8 cellular contexts compared by ENCODE assay signal in the genomic region with DNA sequence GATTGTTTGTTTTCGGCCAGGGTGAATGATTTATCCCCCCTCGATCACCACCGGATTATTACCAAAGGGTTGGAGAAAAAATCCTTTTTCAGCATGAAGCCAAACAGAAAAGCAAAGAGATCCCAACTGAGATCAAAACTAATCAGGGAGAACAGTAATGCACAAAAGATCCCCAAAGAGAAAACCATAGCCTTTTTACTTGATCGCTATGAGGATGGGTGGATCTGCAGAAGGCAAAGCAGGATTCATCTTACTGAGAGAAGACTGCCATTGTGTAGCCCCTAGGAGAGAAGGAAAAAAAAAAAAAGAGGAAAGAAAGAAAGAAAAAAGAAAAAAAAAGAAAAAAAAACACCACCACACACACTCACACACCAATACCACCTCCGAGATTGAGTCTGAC. TPM values are rescaled to one million over a fixed set of nuclear protein-coding genes. Genes with fewer than 3 reads are reported as not detected.
DNase-seq lines count a peak whose midpoint lies in the region; ATAC-seq, FAIRE-seq and TF ChIP-seq lines count a peak whose summit lies in the region.

A gene (minus strand): TSS at position 294 of the 400 bp plus-strand sequence.

- peak within 1 kb of the TSS; percentile 75 for H3K4me3 Mint-ChIP-seq in GM23338
- peak within 1 kb of the TSS; percentile 69 for H3K4me3 Mint-ChIP-seq in activated T-helper 1 cell treated with anti-CD3 and anti-CD28 coated beads, Interleukin-12 subunit alpha, Interleukin-12 subunit beta, Interleukin-2, Interleukin-4 antibody, amounts not matched to agents 30 ng/mL and 10 ng/mL and 1 ng/mL, durations not matched to agents 14 hours and 24 hours and 36 hours

- H3K27ac ChIP-seq in GM23338 (ENCODE audit: low read depth): no peak within 1 kb of the TSS
- peak within 1 kb of the TSS; percentile 75 to 77 for H3K27ac ChIP-seq in right atrium auricular region
- no peak within 1 kb of the TSS for H3K27ac ChIP-seq in small intestine (ENCODE audit: low read depth in 1 of 2, low read length in 1 of 2)

- H3K36me3 ChIP-seq in GM23338 (ENCODE audit: insufficient read depth) (no peaks in the 10 kb centered on the region), right atrium auricular region (no peaks in the 10 kb centered on the region), small intestine (ENCODE audit: control insufficient read depth in 2 of 2, insufficient read depth in 2 of 2, low read length in 2 of 2) (no peaks in the 10 kb centered on the region)

- H3F3A ChIP-seq in GM23338 (replicated peaks; ENCODE audit: low read depth): no peaks in the 10 kb centered on the region

- intact Hi-C loops in activated T-helper 1 cell treated with anti-CD3 and anti-CD28 coated beads, Interleukin-12 subunit alpha, Interleukin-12 subunit beta, Interleukin-2, Interleukin-4 antibody, amounts not matched to agents 30 ng/mL and 10 ng/mL and 1 ng/mL, durations not matched to agents 14 hours and 24 hours and 36 hours (cut with micrococcal nuclease): no loop called here
- intact Hi-C loops in sciatic nerve (cut with DNase I): no loop called here

- peaks cover 45% of the 10 kb centered on the region for H3K27me3 ChIP-seq in GM23338 (ENCODE audit: insufficient read depth)
- no peaks in the 10 kb centered on the region for H3K27me3 ChIP-seq in right atrium auricular region
- H3K27me3 ChIP-seq in small intestine (ENCODE audit: control insufficient read depth in 2 of 2, insufficient read depth in 2 of 2, low read length in 2 of 2): peaks cover 6 to 19% of the 10 kb centered on the region in 2 donors

- ATAC-seq in GM23338: no peak
- peak; percentile 16 for ATAC-seq in sciatic nerve
- ATAC-seq in GM21447 (IDR thresholded peaks at IDR 0.05; ENCODE audit: unreplicated experiment): no peak
- no peak for ATAC-seq in GM18858 (IDR thresholded peaks at IDR 0.05; ENCODE audit: unreplicated experiment)

- H3K4me1 Mint-ChIP-seq in GM23338: peaks cover 18% of the 10 kb centered on the region
- H3K4me1 Mint-ChIP-seq in activated T-helper 1 cell treated with anti-CD3 and anti-CD28 coated beads, Interleukin-12 subunit alpha, Interleukin-12 subunit beta, Interleukin-2, Interleukin-4 antibody, amounts not matched to agents 30 ng/mL and 10 ng/mL and 1 ng/mL, durations not matched to agents 14 hours and 24 hours and 36 hours (ENCODE audit: low read depth): peaks cover 30% of the 10 kb centered on the region

- no peaks in the 10 kb centered on the region for H3K36me3 Mint-ChIP-seq in GM23338 (ENCODE audit: low read depth)
- no peaks in the 10 kb centered on the region for H3K36me3 Mint-ChIP-seq in activated T-helper 1 cell treated with anti-CD3 and anti-CD28 coated beads, Interleukin-12 subunit alpha, Interleukin-12 subunit beta, Interleukin-2, Interleukin-4 antibody, amounts not matched to agents 30 ng/mL and 10 ng/mL and 1 ng/mL, durations not matched to agents 14 hours and 24 hours and 36 hours (ENCODE audit: low read depth)

- no peaks in the 10 kb centered on the region for H3K9me3 Mint-ChIP-seq in GM23338
- no peaks in the 10 kb centered on the region for H3K9me3 Mint-ChIP-seq in activated T-helper 1 cell treated with anti-CD3 and anti-CD28 coated beads, Interleukin-12 subunit alpha, Interleukin-12 subunit beta, Interleukin-2, Interleukin-4 antibody, amounts not matched to agents 30 ng/mL and 10 ng/mL and 1 ng/mL, durations not matched to agents 14 hours and 24 hours and 36 hours

- H4K20me1 ChIP-seq in GM23338 (replicated peaks; ENCODE audit: insufficient read depth): no peaks in the 10 kb centered on the region

- H3K4me3 ChIP-seq in GM23338 (peak within 1 kb of the TSS; percentile 78), right atrium auricular region (peak within 1 kb of the TSS; percentile 58 to 74), small intestine (ENCODE audit: low read depth in 1 of 2, low read length in 2 of 2) (peak within 1 kb of the TSS in 1 of 2 donors; percentile 24)

- TF ChIP-seq CTCF in GM23338 (conservative IDR thresholded peaks at IDR 0.05; ENCODE audit: low read depth in 2 of 2) (no peak), right atrium auricular region (IDR thresholded peaks at IDR 0.05) (no peak)

- no peak for FAIRE-seq in small intestine (lab: Jason Lieb, UNC)

- peak within 1 kb of the TSS; percentile 97 for H2AFZ ChIP-seq in GM23338

- no peaks in the 10 kb centered on the region for H3K9me2 ChIP-seq in GM23338 (ENCODE audit: insufficient read depth)

- H3K79me2 ChIP-seq in GM23338 (replicated peaks; ENCODE audit: insufficient read depth): no peaks in the 10 kb centered on the region

- 9 to 13% (median 11%) methylated on average over 5 of the region's 5 CpGs for WGBS in small intestine, 3 donors

- peak within 1 kb of the TSS; percentile 67 for H3K4me2 ChIP-seq in GM23338

- H3K27ac Mint-ChIP-seq in GM23338: no peak within 1 kb of the TSS
- H3K27ac Mint-ChIP-seq in activated T-helper 1 cell treated with anti-CD3 and anti-CD28 coated beads, Interleukin-12 subunit alpha, Interleukin-12 subunit beta, Interleukin-2, Interleukin-4 antibody, amounts not matched to agents 30 ng/mL and 10 ng/mL and 1 ng/mL, durations not matched to agents 14 hours and 24 hours and 36 hours: peak within 1 kb of the TSS; percentile 41

- peaks cover 13% of the 10 kb centered on the region for H3K4me1 ChIP-seq in GM23338 (ENCODE audit: insufficient read depth)
- H3K4me1 ChIP-seq in right atrium auricular region: peaks cover 0 to 20% of the 10 kb centered on the region in 2 donors
- H3K4me1 ChIP-seq in small intestine (ENCODE audit: control insufficient read depth in 2 of 2, insufficient read depth in 1 of 2, low read depth in 1 of 2, low read length in 1 of 2): no peaks in the 10 kb centered on the region

- H3K27me3 Mint-ChIP-seq in GM23338 (ENCODE audit: insufficient read depth, low read depth, poor library complexity): peaks cover 26% of the 10 kb centered on the region
- peaks cover 56% of the 10 kb centered on the region for H3K27me3 Mint-ChIP-seq in activated T-helper 1 cell treated with anti-CD3 and anti-CD28 coated beads, Interleukin-12 subunit alpha, Interleukin-12 subunit beta, Interleukin-2, Interleukin-4 antibody, amounts not matched to agents 30 ng/mL and 10 ng/mL and 1 ng/mL, durations not matched to agents 14 hours and 24 hours and 36 hours (ENCODE audit: insufficient read depth)

- DNase-seq in GM23338 (ENCODE audit: low spot score): no peak
- DNase-seq in activated T-helper 1 cell treated with anti-CD3 and anti-CD28 coated beads, Interleukin-12 subunit alpha, Interleukin-12 subunit beta, Interleukin-2, Interleukin-4 antibody, amounts not matched to agents 30 ng/mL and 10 ng/mL and 1 ng/mL, durations not matched to agents 14 hours and 24 hours and 36 hours (ENCODE audit: low spot score): no peak
- no peak for DNase-seq in right atrium auricular region (ENCODE audit: low spot score)
- DNase-seq in sciatic nerve (ENCODE audit: low spot score): no peak
- DNase-seq in small intestine: no peak
- no peak for DNase-seq in hepatic stellate cell (ENCODE audit: low spot score)

- H3K9me3 ChIP-seq in right atrium auricular region (no peaks in the 10 kb centered on the region), small intestine (ENCODE audit: control insufficient read depth, low read depth) (no peaks in the 10 kb centered on the region)

TF ChIP-seq in GM23338, 12 proteins besides CTCF, POLR2A, EP300 and RAD21:
- TF ChIP-seq JUNB (IDR thresholded peaks at IDR 0.05; ENCODE audit: unreplicated experiment) (no peak), CREB1 (CRISPR knock-in tag; IDR thresholded peaks at IDR 0.05; ENCODE audit: low read depth) (no peak), POLR2AphosphoS5 (IDR thresholded peaks at IDR 0.05; ENCODE audit: low read depth) (no peak), EZH2 (IDR thresholded peaks at IDR 0.05; ENCODE audit: low read depth, unreplicated experiment) (peak; percentile 24)

RNA-seq across cellular contexts. Expression of the gene that starts here (rescaled TPM):
- 0.03 TPM in 1 of 2 replicates, not detected in the other for total RNA-seq in GM23338 (2014; rRNA removed; shearing (Covaris generic))
- polyA plus RNA-seq in GM23338 (2016; fragmentation: Nextera tagmentation; extraction: Ambion mirVana): 0.05 TPM in 1 of 2 replicates, not detected in the other
- not detected in 2 replicates for total RNA-seq in activated T-helper 1 cell treated with anti-CD3 and anti-CD28 coated beads, Interleukin-12 subunit alpha, Interleukin-12 subunit beta, Interleukin-2, Interleukin-4 antibody, amounts not matched to agents 30 ng/mL and 10 ng/mL and 1 ng/mL, durations not matched to agents 14 hours and 24 hours and 36 hours
- total RNA-seq in right atrium auricular region: 1 to 10 TPM; 1.3 to 1.7 TPM
- total RNA-seq in sciatic nerve: 1.4 TPM
- polyA plus RNA-seq in small intestine: under 1 TPM in 2 of 3 donors, not detected in 1; under 0.01 to 0.31 TPM

Comparison
In these comparisons a context has a peak if more than half of its experiments do, and no peak if none do; other contexts are left out.
1. H3K27ac ChIP-seq: peak in right atrium auricular region (2 of 2); none in GM23338 (single experiment) and small intestine (0 of 2).